Comparison of ENCODE assay signal across 8 cellular contexts in the genomic region with DNA sequence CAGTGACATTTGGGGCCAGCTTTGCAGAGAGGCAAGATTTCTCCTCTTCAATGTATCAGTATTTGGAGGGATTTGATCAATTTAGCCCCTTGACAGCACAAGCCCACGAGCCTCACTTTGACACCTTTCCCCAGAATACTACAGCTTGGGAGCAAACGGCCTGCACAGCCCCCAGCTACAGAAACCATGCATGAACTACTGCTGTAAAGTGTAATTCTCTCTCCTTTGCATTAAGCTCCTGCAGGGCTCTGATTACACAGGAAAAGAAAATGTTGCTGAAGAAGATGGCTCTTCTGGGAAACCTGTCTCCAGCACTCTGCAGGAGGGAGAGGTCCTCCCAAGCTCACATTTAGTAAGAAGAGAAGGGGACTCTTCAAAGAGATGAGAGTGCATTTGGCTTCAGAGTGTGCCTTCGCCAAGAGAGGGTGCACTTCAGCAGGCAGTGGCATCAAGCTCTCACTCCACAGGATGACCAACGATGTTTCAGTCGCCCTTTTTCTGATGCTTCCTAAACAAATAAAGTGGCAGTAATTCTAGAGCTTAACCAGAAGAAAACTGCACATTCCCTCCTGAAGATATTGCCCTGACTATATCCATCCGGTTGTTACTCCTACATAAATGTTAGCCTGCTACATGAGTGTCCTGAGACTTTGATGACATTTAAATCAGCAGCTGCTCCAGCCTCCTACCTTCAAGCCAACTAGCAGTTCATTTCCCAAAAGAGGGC.
A peak's percentile ranks its signal among the peaks of the same experiment; 100 is the strongest.
DNase-seq lines count a peak whose midpoint lies in the region; ATAC-seq and TF ChIP-seq lines count a peak whose summit lies in the region.

No MANE protein-coding gene starts in this region.

- WGBS in right lobe of liver (ENCODE audit: insufficient coverage, low coverage, low lambda C conversion rate, missing lambda C conversion rate): 30% methylated on average over 6 of the region's 6 CpGs

- H3K4me1 Mint-ChIP-seq in effector memory CD8-positive, alpha-beta T cell (ENCODE audit: low read depth in 2 of 2): peaks cover 0 to 6% of the 10 kb centered on the region in 2 donors

- intact Hi-C loops in right lobe of liver (cut with DNase I) (no loop called here), posterior cingulate gyrus (cut with DNase I) (no loop called here)

- H3K4me3 ChIP-seq in right lobe of liver: no peak overlapping the region

- no peaks in the 10 kb centered on the region for H3K9me3 ChIP-seq in right lobe of liver

- no peak for TF ChIP-seq POLR2A in right lobe of liver (IDR thresholded peaks at IDR 0.05)

- H3K27me3 ChIP-seq in right lobe of liver: no peaks in the 10 kb centered on the region

- H3K27me3 Mint-ChIP-seq in effector memory CD8-positive, alpha-beta T cell: no peaks in the 10 kb centered on the region

- H3K27ac ChIP-seq in right lobe of liver: no peak overlapping the region

- H3K27ac Mint-ChIP-seq in effector memory CD8-positive, alpha-beta T cell: no peak overlapping the region

- H3K4me3 Mint-ChIP-seq in effector memory CD8-positive, alpha-beta T cell: no peak overlapping the region

- in situ Hi-C loops in T47D (cut with HindIII; ENCODE audit: low pct_unique_long_range_greater_than_20kb, low sequenced_read_pairs): no loop called here

- H3K36me3 ChIP-seq in right lobe of liver: no peaks in the 10 kb centered on the region

- peak; percentile 83 to 95 (median 93) for ATAC-seq in right lobe of liver
- no peak for ATAC-seq in HG03135 (IDR thresholded peaks at IDR 0.05; ENCODE audit: unreplicated experiment)
- ATAC-seq in effector memory CD8-positive, alpha-beta T cell (replicated peaks): no peak

- DNase-seq in NCI-H2227 (lab: John Stamatoyannopoulos, UW; ENCODE audit: unreplicated experiment) (peak; percentile 2), NCI-H2227 treated with DMSO at 0.1 percent for 48 hours (lab: John Stamatoyannopoulos, UW) (no peak), NCI-H187 treated with DMSO at 0.1 percent for 48 hours (lab: John Stamatoyannopoulos, UW) (peak; percentile 34), T47D (ENCODE audit: low read depth in 1 of 2, low spot score in 1 of 2) (peak; percentile 11 to 64), right lobe of liver (no peak), posterior cingulate gyrus (no peak)
- no peak for DNase-seq in effector memory CD8-positive, alpha-beta T cell

- no peaks in the 10 kb centered on the region for H3K4me1 ChIP-seq in right lobe of liver

- TF ChIP-seq CTCF in right lobe of liver (IDR thresholded peaks at IDR 0.05): peak; percentile 37 to 55 (median 46)

- peaks cover 0 to 3% of the 10 kb centered on the region in 2 donors for H3K9me3 Mint-ChIP-seq in effector memory CD8-positive, alpha-beta T cell

- H3K36me3 Mint-ChIP-seq in effector memory CD8-positive, alpha-beta T cell (ENCODE audit: insufficient read depth): no peaks in the 10 kb centered on the region

Comparison
In these comparisons a context has a peak if more than half of its experiments do, and no peak if none do; other contexts are left out.
1. DNase-seq: peak in NCI-H2227 (single experiment), NCI-H187 treated with DMSO at 0.1 percent for 48 hours (single experiment) and T47D (2 of 2); none in NCI-H2227 treated with DMSO at 0.1 percent for 48 hours (single experiment), right lobe of liver (0 of 3), posterior cingulate gyrus (0 of 10) and effector memory CD8-positive, alpha-beta T cell (0 of 3).
2. ATAC-seq: peak in right lobe of liver (4 of 4); none in HG03135 (single experiment) and effector memory CD8-positive, alpha-beta T cell (single experiment).